1 cellular context compared by ENCODE assay signal in the genomic region with DNA sequence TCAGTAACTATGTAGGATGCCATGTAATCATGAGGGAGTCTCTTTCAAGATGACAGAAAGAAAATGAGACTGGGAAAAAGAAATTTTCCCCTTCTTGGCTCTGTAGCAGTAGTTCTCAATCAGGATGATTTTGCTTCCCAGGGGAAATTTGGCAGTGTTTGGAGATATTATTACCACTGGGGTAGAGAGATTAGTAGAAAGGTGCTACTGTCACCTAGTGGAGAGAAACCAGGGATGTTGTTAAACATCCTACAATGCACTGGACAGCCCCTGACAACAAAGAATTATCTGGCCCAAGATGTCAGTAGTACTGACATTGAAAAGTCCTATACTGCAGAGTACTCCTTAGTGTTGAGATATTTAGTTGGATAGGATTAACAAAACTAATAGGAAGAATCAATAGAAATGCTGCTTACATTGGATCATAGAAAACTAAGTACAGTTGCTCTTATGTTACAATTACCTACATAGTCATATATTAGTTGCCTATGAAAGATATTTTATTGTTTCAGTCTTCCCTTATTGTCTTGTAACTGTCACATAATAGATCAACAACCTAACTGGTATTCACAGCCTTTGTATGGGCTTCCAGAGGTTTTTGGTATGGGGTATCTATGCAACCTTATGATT.
TF ChIP-seq lines count a peak whose summit lies in the region.

No MANE protein-coding gene starts in this region.

TF ChIP-seq in IMR-90, 13 proteins besides CTCF, POLR2A, EP300 and RAD21:
- peak; percentile 74 for TF ChIP-seq SMC3 (IDR thresholded peaks at IDR 0.05; ENCODE audit: low read depth, low read length)
- no peak for TF ChIP-seq MXI1 (IDR thresholded peaks at IDR 0.05; ENCODE audit: borderline replicate concordance, low read depth, low read length)
